Comparison of ENCODE assay signal across 1 cellular context in genomic region chr4:147730333-147730732, GRCh38.
TF ChIP-seq lines count a peak whose summit lies in the region.

No MANE protein-coding gene starts in this region.

TF ChIP-seq in IMR-90, 13 proteins besides CTCF, POLR2A, EP300 and RAD21:
- TF ChIP-seq RCOR1 (IDR thresholded peaks at IDR 0.05; ENCODE audit: insufficient replicate concordance, low read length): no peak
- no peak for TF ChIP-seq ELK1 (IDR thresholded peaks at IDR 0.05; ENCODE audit: borderline replicate concordance, low read depth, low read length)
- TF ChIP-seq NFE2L2 (IDR thresholded peaks at IDR 0.05; ENCODE audit: low read depth, low read length): no peak
- no peak for TF ChIP-seq RFX5 (IDR thresholded peaks at IDR 0.05; ENCODE audit: low read depth, low read length)
- TF ChIP-seq CHD1 (IDR thresholded peaks at IDR 0.05; ENCODE audit: low read depth, low read length): no peak
- TF ChIP-seq FOS (IDR thresholded peaks at IDR 0.05; ENCODE audit: low read depth, low read length): no peak
- TF ChIP-seq USF2 (IDR thresholded peaks at IDR 0.05; ENCODE audit: low read depth, low read length): no peak
TF ChIP-seq in IMR-90: peak in this region for 0.
